In the genomic region with DNA sequence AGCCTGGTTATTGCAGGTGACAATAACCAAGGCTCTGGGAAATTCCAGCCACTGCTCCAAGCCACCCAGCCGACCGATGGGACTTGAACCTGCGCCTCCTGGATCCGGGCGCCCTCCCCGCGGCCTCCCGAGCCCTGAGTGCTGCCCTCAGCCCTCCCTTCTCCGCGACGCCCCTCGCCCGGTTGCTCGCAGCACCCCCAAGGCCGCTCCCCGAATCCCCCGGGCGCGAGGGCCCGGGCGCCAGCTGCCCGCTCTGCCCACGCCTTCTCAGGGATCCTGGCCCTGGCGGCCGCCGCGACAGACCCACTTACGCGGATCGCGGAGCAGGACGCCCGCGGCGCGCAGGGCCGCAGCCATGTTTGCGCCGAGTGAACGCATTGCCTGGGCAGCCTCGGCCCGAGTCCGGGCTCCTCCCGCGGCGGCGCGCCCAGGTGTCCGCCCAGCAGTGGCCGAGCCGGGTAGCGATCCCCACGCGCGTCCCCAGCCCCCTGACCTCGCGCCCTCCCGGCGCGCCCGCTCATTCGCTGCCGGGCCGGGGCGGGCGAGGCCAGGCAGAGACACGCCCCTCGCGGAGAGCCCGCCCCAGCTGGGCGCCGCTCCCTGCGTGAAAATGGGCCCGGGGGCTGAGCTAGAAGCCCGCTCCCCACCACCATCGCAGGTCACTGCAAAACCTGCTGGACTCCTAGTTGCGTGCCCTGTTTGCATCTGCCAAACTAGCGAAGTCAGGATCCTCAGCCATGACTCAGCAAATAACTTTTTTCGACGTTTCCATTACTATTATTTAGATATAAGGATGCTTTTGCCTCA, we compare ENCODE assay signal across 1 cellular context.
TF ChIP-seq lines count a peak whose summit lies in the region.

A gene with protein sequence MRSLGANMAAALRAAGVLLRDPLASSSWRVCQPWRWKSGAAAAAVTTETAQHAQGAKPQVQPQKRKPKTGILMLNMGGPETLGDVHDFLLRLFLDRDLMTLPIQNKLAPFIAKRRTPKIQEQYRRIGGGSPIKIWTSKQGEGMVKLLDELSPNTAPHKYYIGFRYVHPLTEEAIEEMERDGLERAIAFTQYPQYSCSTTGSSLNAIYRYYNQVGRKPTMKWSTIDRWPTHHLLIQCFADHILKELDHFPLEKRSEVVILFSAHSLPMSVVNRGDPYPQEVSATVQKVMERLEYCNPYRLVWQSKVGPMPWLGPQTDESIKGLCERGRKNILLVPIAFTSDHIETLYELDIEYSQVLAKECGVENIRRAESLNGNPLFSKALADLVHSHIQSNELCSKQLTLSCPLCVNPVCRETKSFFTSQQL (minus strand): TSS at position 460 of the 807 bp plus-strand sequence. CDS start 82 bp downstream, at position 378.

TF ChIP-seq in K562, 482 proteins besides CTCF, POLR2A, EP300 and RAD21 (continued from another document):
- TF ChIP-seq, protein P1, sequence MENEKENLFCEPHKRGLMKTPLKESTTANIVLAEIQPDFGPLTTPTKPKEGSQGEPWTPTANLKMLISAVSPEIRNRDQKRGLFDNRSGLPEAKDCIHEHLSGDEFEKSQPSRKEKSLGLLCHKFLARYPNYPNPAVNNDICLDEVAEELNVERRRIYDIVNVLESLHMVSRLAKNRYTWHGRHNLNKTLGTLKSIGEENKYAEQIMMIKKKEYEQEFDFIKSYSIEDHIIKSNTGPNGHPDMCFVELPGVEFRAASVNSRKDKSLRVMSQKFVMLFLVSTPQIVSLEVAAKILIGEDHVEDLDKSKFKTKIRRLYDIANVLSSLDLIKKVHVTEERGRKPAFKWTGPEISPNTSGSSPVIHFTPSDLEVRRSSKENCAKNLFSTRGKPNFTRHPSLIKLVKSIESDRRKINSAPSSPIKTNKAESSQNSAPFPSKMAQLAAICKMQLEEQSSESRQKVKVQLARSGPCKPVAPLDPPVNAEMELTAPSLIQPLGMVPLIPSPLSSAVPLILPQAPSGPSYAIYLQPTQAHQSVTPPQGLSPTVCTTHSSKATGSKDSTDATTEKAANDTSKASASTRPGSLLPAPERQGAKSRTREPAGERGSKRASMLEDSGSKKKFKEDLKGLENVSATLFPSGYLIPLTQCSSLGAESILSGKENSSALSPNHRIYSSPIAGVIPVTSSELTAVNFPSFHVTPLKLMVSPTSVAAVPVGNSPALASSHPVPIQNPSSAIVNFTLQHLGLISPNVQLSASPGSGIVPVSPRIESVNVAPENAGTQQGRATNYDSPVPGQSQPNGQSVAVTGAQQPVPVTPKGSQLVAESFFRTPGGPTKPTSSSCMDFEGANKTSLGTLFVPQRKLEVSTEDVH (IDR thresholded peaks at IDR 0.05; ENCODE audit: low read depth, partially characterized antibody), result no peak
- TF ChIP-seq NFRKB (IDR thresholded peaks at IDR 0.05; ENCODE audit: low read depth) (no peak), ZNF764 (CRISPR knock-in tag; IDR thresholded peaks at IDR 0.05; ENCODE audit: low read depth) (no peak), ZNF76 (CRISPR knock-in tag; IDR thresholded peaks at IDR 0.05; ENCODE audit: borderline replicate concordance) (no peak), PHF20 (IDR thresholded peaks at IDR 0.05; ENCODE audit: partially characterized antibody) (no peak), ZNF146 (CRISPR knock-in tag; IDR thresholded peaks at IDR 0.05; ENCODE audit: unreplicated experiment) (no peak), MTA2 (IDR thresholded peaks at IDR 0.05; ENCODE audit: low read depth) (no peak), KHSRP (IDR thresholded peaks at IDR 0.05) (no peak), ZNF384 (IDR thresholded peaks at IDR 0.05; ENCODE audit: low read depth, low read length) (no peak), RBBP5 (IDR thresholded peaks at IDR 0.05; ENCODE audit: borderline replicate concordance, insufficient read depth, low read length, poor library complexity, severe bottlenecking) (peak; percentile 43), CEBPB (tag; IDR thresholded peaks at IDR 0.05) (no peak), ZNF79 (CRISPR knock-in tag; IDR thresholded peaks at IDR 0.05; ENCODE audit: low read depth) (no peak), MYC (IDR thresholded peaks at IDR 0.05; ENCODE audit: low read depth, low read length) (0 out of 2 replicates have a peak, but pooled peaks have one; percentile 34), MYC (CRISPR knock-in tag; IDR thresholded peaks at IDR 0.05; ENCODE audit: borderline replicate concordance, low read depth) (no peak), KDM5B (IDR thresholded peaks at IDR 0.05; ENCODE audit: insufficient replicate concordance, low read depth, low read length) (peak; percentile 54), KLF16 (IDR thresholded peaks at IDR 0.05) (no peak), SUPT5H (IDR thresholded peaks at IDR 0.05) (peak; percentile 50), ZNF3 (CRISPR knock-in tag; IDR thresholded peaks at IDR 0.05) (no peak), SMAD4 (CRISPR knock-in tag; conservative IDR thresholded peaks at IDR 0.05) (peak; percentile 32; the same call in 1 of the 2 replicates), ATF1 (CRISPR knock-in tag; IDR thresholded peaks at IDR 0.05) (no peak), ATF1 (tag; IDR thresholded peaks at IDR 0.05) (0 out of 2 replicates have a peak, but pooled peaks have one; percentile 17), XRCC4 (IDR thresholded peaks at IDR 0.05; ENCODE audit: extremely low read depth, insufficient read depth, insufficient read length) (no peak), TEAD2 (tag; IDR thresholded peaks at IDR 0.05) (no peak), ZNF140 (CRISPR knock-in tag; IDR thresholded peaks at IDR 0.05) (no peak), PCBP2 (IDR thresholded peaks at IDR 0.05; ENCODE audit: low read depth, low read length, poor library complexity, severe bottlenecking) (no peak)
- TF ChIP-seq, protein P2, sequence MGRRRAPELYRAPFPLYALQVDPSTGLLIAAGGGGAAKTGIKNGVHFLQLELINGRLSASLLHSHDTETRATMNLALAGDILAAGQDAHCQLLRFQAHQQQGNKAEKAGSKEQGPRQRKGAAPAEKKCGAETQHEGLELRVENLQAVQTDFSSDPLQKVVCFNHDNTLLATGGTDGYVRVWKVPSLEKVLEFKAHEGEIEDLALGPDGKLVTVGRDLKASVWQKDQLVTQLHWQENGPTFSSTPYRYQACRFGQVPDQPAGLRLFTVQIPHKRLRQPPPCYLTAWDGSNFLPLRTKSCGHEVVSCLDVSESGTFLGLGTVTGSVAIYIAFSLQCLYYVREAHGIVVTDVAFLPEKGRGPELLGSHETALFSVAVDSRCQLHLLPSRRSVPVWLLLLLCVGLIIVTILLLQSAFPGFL (CRISPR knock-in tag; IDR thresholded peaks at IDR 0.05), result no peak
- TF ChIP-seq, protein P3, sequence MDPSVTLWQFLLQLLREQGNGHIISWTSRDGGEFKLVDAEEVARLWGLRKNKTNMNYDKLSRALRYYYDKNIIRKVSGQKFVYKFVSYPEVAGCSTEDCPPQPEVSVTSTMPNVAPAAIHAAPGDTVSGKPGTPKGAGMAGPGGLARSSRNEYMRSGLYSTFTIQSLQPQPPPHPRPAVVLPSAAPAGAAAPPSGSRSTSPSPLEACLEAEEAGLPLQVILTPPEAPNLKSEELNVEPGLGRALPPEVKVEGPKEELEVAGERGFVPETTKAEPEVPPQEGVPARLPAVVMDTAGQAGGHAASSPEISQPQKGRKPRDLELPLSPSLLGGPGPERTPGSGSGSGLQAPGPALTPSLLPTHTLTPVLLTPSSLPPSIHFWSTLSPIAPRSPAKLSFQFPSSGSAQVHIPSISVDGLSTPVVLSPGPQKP (CRISPR knock-in tag; IDR thresholded peaks at IDR 0.05), result no peak
- TF ChIP-seq, protein P4, sequence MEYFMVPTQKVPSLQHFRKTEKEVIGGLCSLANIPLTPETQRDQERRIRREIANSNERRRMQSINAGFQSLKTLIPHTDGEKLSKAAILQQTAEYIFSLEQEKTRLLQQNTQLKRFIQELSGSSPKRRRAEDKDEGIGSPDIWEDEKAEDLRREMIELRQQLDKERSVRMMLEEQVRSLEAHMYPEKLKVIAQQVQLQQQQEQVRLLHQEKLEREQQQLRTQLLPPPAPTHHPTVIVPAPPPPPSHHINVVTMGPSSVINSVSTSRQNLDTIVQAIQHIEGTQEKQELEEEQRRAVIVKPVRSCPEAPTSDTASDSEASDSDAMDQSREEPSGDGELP (CRISPR knock-in tag; IDR thresholded peaks at IDR 0.05; ENCODE audit: borderline replicate concordance), result peak; percentile 60; the same call in 1 of the 2 replicates
- TF ChIP-seq, protein P5, sequence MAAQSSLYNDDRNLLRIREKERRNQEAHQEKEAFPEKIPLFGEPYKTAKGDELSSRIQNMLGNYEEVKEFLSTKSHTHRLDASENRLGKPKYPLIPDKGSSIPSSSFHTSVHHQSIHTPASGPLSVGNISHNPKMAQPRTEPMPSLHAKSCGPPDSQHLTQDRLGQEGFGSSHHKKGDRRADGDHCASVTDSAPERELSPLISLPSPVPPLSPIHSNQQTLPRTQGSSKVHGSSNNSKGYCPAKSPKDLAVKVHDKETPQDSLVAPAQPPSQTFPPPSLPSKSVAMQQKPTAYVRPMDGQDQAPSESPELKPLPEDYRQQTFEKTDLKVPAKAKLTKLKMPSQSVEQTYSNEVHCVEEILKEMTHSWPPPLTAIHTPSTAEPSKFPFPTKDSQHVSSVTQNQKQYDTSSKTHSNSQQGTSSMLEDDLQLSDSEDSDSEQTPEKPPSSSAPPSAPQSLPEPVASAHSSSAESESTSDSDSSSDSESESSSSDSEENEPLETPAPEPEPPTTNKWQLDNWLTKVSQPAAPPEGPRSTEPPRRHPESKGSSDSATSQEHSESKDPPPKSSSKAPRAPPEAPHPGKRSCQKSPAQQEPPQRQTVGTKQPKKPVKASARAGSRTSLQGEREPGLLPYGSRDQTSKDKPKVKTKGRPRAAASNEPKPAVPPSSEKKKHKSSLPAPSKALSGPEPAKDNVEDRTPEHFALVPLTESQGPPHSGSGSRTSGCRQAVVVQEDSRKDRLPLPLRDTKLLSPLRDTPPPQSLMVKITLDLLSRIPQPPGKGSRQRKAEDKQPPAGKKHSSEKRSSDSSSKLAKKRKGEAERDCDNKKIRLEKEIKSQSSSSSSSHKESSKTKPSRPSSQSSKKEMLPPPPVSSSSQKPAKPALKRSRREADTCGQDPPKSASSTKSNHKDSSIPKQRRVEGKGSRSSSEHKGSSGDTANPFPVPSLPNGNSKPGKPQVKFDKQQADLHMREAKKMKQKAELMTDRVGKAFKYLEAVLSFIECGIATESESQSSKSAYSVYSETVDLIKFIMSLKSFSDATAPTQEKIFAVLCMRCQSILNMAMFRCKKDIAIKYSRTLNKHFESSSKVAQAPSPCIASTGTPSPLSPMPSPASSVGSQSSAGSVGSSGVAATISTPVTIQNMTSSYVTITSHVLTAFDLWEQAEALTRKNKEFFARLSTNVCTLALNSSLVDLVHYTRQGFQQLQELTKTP (IDR thresholded peaks at IDR 0.05; ENCODE audit: low read depth in 1 of 2, partially characterized antibody in 2 of 2), result no peak
- TF ChIP-seq, protein P6, sequence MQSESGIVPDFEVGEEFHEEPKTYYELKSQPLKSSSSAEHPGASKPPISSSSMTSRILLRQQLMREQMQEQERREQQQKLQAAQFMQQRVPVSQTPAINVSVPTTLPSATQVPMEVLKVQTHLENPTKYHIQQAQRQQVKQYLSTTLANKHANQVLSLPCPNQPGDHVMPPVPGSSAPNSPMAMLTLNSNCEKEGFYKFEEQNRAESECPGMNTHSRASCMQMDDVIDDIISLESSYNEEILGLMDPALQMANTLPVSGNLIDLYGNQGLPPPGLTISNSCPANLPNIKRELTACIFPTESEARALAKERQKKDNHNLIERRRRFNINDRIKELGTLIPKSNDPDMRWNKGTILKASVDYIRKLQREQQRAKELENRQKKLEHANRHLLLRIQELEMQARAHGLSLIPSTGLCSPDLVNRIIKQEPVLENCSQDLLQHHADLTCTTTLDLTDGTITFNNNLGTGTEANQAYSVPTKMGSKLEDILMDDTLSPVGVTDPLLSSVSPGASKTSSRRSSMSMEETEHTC (IDR thresholded peaks at IDR 0.05), result no peak
- TF ChIP-seq, protein P7, sequence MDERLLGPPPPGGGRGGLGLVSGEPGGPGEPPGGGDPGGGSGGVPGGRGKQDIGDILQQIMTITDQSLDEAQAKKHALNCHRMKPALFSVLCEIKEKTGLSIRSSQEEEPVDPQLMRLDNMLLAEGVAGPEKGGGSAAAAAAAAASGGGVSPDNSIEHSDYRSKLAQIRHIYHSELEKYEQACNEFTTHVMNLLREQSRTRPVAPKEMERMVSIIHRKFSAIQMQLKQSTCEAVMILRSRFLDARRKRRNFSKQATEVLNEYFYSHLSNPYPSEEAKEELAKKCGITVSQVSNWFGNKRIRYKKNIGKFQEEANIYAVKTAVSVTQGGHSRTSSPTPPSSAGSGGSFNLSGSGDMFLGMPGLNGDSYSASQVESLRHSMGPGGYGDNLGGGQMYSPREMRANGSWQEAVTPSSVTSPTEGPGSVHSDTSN (CRISPR knock-in tag; IDR thresholded peaks at IDR 0.05; ENCODE audit: low read depth), result no peak
- TF ChIP-seq, protein P7 (tag; conservative IDR thresholded peaks at IDR 0.05; ENCODE audit: low read depth), result no peak
- TF ChIP-seq, protein P8, sequence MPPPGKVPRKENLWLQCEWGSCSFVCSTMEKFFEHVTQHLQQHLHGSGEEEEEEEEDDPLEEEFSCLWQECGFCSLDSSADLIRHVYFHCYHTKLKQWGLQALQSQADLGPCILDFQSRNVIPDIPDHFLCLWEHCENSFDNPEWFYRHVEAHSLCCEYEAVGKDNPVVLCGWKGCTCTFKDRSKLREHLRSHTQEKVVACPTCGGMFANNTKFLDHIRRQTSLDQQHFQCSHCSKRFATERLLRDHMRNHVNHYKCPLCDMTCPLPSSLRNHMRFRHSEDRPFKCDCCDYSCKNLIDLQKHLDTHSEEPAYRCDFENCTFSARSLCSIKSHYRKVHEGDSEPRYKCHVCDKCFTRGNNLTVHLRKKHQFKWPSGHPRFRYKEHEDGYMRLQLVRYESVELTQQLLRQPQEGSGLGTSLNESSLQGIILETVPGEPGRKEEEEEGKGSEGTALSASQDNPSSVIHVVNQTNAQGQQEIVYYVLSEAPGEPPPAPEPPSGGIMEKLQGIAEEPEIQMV (tag; conservative IDR thresholded peaks at IDR 0.05; ENCODE audit: low read depth), result no peak
